In genomic region chr2:54672587-54673456, GRCh38 we compare ENCODE assay signal across 9 cellular contexts. TPM values are rescaled to one million over a fixed set of nuclear protein-coding genes. Genes with fewer than 3 reads are reported as not detected.
A peak's percentile ranks its signal among the peaks of the same experiment; 100 is the strongest.
DNase-seq lines count a peak whose midpoint lies in the region; ATAC-seq and TF ChIP-seq lines count a peak whose summit lies in the region.
"Had no signal": no experiment of that assay in that cellular context is flagged by ENCODE, and none has a peak within 500 bp of the region (broad histone marks: within the 10 kb centered on the region; RNA-seq: fewer than 3 reads in every experiment).

No MANE protein-coding gene starts in this region.

- TF ChIP-seq EP300 in gastroesophageal sphincter (IDR thresholded peaks at IDR 0.05), result no peak

- no peaks in the 10 kb centered on the region for H4K20me1 ChIP-seq in neural progenitor cell (ENCODE audit: low read depth)

- no TSS peak for BruUV-seq in Caco-2 (replicated peaks; lab: Mats Ljungman, UMichigan)

- H3K4me1 ChIP-seq in Caco-2 (peaks cover 41% of the 10 kb centered on the region), gastroesophageal sphincter (peaks cover 16 to 79% (median 31%) of the 10 kb centered on the region in 3 donors), neural progenitor cell (no peaks in the 10 kb centered on the region)

- ATAC-seq in GM21619 (IDR thresholded peaks at IDR 0.05; ENCODE audit: unreplicated experiment), result peak; percentile 60
- no peak for ATAC-seq in gastroesophageal sphincter
- ATAC-seq in stimulated activated effector memory CD8-positive, alpha-beta T cell treated with anti-CD3 and anti-CD28 coated beads, Interleukin-12 subunit alpha, Interleukin-12 subunit beta, amount 100 ng/mL, for 72 hours, result no peak

- no peak overlapping the region for H3K4me3 ChIP-seq in Caco-2 (ENCODE audit: low read depth, low read length)
- peak overlapping the region in 1 of 2 donors; percentile 14 for H3K4me3 ChIP-seq in gastroesophageal sphincter
- no peak overlapping the region for H3K4me3 ChIP-seq in neural progenitor cell

- POLR2A ChIA-PET in Caco-2 (lab: Charles Lee), result interaction anchor here (1.4 kb wide), 1 partner anchor 19 kb away, joined by 6 read pairs; no protein-coding TSS in a partner anchor

- H3K36me3 Mint-ChIP-seq in Caco-2 (ENCODE audit: insufficient read depth, unreplicated experiment) (peaks cover 95% of the 10 kb centered on the region), neural progenitor cell (peaks cover 13% of the 10 kb centered on the region)
- peaks cover 30% of the 10 kb centered on the region for H3K36me3 Mint-ChIP-seq in stimulated activated effector memory CD8-positive, alpha-beta T cell treated with anti-CD3 and anti-CD28 coated beads, Interleukin-12 subunit alpha, Interleukin-12 subunit beta, amount 100 ng/mL, for 72 hours

- no peaks in the 10 kb centered on the region for H3K27me3 ChIP-seq in Caco-2 (replicated peaks; ENCODE audit: control insufficient read depth, insufficient read depth, low read length)
- no peaks in the 10 kb centered on the region for H3K27me3 ChIP-seq in gastroesophageal sphincter
- no peaks in the 10 kb centered on the region for H3K27me3 ChIP-seq in neural progenitor cell

- intact Hi-C loops in Caco-2 (cut with micrococcal nuclease; ENCODE audit: unreplicated experiment), result no loop called here
- intact Hi-C loops in posterior cingulate gyrus (cut with DNase I), result no loop called here

- no peak overlapping the region for H3K4me2 ChIP-seq in neural progenitor cell

- no peaks in the 10 kb centered on the region for H3K9me3 ChIP-seq in Caco-2
- H3K9me3 ChIP-seq in gastroesophageal sphincter, result no peaks in the 10 kb centered on the region
- no peaks in the 10 kb centered on the region for H3K9me3 ChIP-seq in neural progenitor cell (ENCODE audit: low read depth)

- H3F3A ChIP-seq in neural progenitor cell (ENCODE audit: low read depth), result no peaks in the 10 kb centered on the region

- H3K27me3 Mint-ChIP-seq in Caco-2 (ENCODE audit: insufficient read depth, unreplicated experiment), result no peaks in the 10 kb centered on the region
- H3K27me3 Mint-ChIP-seq in neural progenitor cell (ENCODE audit: insufficient read depth, low read depth), result no peaks in the 10 kb centered on the region
- H3K27me3 Mint-ChIP-seq: activated naive CD4-positive, alpha-beta T cell treated with anti-CD3 and anti-CD28 coated beads, Interleukin-2, amount 50 U/mL, for 24 hours had no signal

- H3K27ac Mint-ChIP-seq in Caco-2 (ENCODE audit: unreplicated experiment) (peak overlapping the region; percentile 47), neural progenitor cell (no peak overlapping the region)
- H3K27ac Mint-ChIP-seq in stimulated activated effector memory CD8-positive, alpha-beta T cell treated with anti-CD3 and anti-CD28 coated beads, Interleukin-12 subunit alpha, Interleukin-12 subunit beta, amount 100 ng/mL, for 72 hours, result no peak overlapping the region
- H3K27ac Mint-ChIP-seq: activated naive CD4-positive, alpha-beta T cell treated with anti-CD3 and anti-CD28 coated beads, Interleukin-2, amount 50 U/mL, for 24 hours had no signal

- no peak overlapping the region for H2AFZ ChIP-seq in neural progenitor cell (replicated peaks)

- H3K79me2 ChIP-seq in neural progenitor cell (ENCODE audit: low read depth), result no peaks in the 10 kb centered on the region

- peak overlapping the region; percentile 40 for H3K4me3 Mint-ChIP-seq in Caco-2 (ENCODE audit: unreplicated experiment)
- H3K4me3 Mint-ChIP-seq in stimulated activated effector memory CD8-positive, alpha-beta T cell treated with anti-CD3 and anti-CD28 coated beads, Interleukin-12 subunit alpha, Interleukin-12 subunit beta, amount 100 ng/mL, for 72 hours, result peak overlapping the region; percentile 36
- no peak overlapping the region for H3K4me3 Mint-ChIP-seq in neural progenitor cell
- H3K4me3 Mint-ChIP-seq: activated naive CD4-positive, alpha-beta T cell treated with anti-CD3 and anti-CD28 coated beads, Interleukin-2, amount 50 U/mL, for 24 hours had no signal

- no peak overlapping the region for H3K9ac ChIP-seq in neural progenitor cell

- DNase-seq in Caco-2 (no peak), NOMO-1 treated with DMSO at 0.1 percent for 48 hours (lab: John Stamatoyannopoulos, UW; ENCODE audit: unreplicated experiment) (peak; percentile 80), neural progenitor cell (ENCODE audit: low spot score) (no peak), NCI-H1105 (lab: John Stamatoyannopoulos, UW) (no peak), posterior cingulate gyrus (no peak)
- no peak for DNase-seq in stimulated activated effector memory CD8-positive, alpha-beta T cell treated with anti-CD3 and anti-CD28 coated beads, Interleukin-12 subunit alpha, Interleukin-12 subunit beta, amount 100 ng/mL, for 72 hours (ENCODE audit: low spot score in 2 of 2)

- TF ChIP-seq POLR2A in gastroesophageal sphincter (IDR thresholded peaks at IDR 0.05), result no peak

- H3K4me1 Mint-ChIP-seq in Caco-2 (ENCODE audit: low read depth, unreplicated experiment) (peaks cover 32% of the 10 kb centered on the region), neural progenitor cell (no peaks in the 10 kb centered on the region)
- peaks cover 19% of the 10 kb centered on the region for H3K4me1 Mint-ChIP-seq in stimulated activated effector memory CD8-positive, alpha-beta T cell treated with anti-CD3 and anti-CD28 coated beads, Interleukin-12 subunit alpha, Interleukin-12 subunit beta, amount 100 ng/mL, for 72 hours

- TF ChIP-seq CTCF in Caco-2 (IDR thresholded peaks at IDR 0.05; ENCODE audit: insufficient read depth in 1 of 2, low read depth in 1 of 2, low read length in 1 of 2, severe bottlenecking in 1 of 2, unreplicated experiment in 1 of 2), result no peak
- TF ChIP-seq CTCF in gastroesophageal sphincter (IDR thresholded peaks at IDR 0.05), result no peak
- TF ChIP-seq CTCF in neural progenitor cell (IDR thresholded peaks at IDR 0.05), result no peak

- 17 to 53% methylated on average over 2 to 10 of the region's 12 CpGs for WGBS in gastroesophageal sphincter (ENCODE audit: low coverage in 1 of 2), 2 donors

- H3K9me3 Mint-ChIP-seq in Caco-2 (ENCODE audit: unreplicated experiment) (no peaks in the 10 kb centered on the region), neural progenitor cell (no peaks in the 10 kb centered on the region)
- no peaks in the 10 kb centered on the region for H3K9me3 Mint-ChIP-seq in stimulated activated effector memory CD8-positive, alpha-beta T cell treated with anti-CD3 and anti-CD28 coated beads, Interleukin-12 subunit alpha, Interleukin-12 subunit beta, amount 100 ng/mL, for 72 hours
- H3K9me3 Mint-ChIP-seq: activated naive CD4-positive, alpha-beta T cell treated with anti-CD3 and anti-CD28 coated beads, Interleukin-2, amount 50 U/mL, for 24 hours had no signal

- H3K27ac ChIP-seq in gastroesophageal sphincter, result peak overlapping the region; percentile 83 to 87 (median 84)
- no peak overlapping the region for H3K27ac ChIP-seq in neural progenitor cell

- H3K36me3 ChIP-seq in Caco-2 (ENCODE audit: control insufficient read depth, insufficient read depth, low read length), result peaks cover 9% of the 10 kb centered on the region; the same call in 1 of the 2 replicates
- peaks cover 0 to 20% of the 10 kb centered on the region in 2 donors for H3K36me3 ChIP-seq in gastroesophageal sphincter
- no peaks in the 10 kb centered on the region for H3K36me3 ChIP-seq in neural progenitor cell

- CTCF ChIA-PET in Caco-2 (lab: Charles Lee), result interaction anchor here (0.5 to 1.6 kb wide), 4 partner anchors 19 to 846 kb away, joined by 3 to 7 read pairs (median 4); partner anchors contain the start of gene RTN4

RNA-seq across cellular contexts. Expression of gene EML6, which starts 50.6 kb away (rescaled TPM):
- 5.2 and 9.7 TPM in 2 replicates for total RNA-seq in Caco-2 (2022)
- 1 to 10 TPM in 2 of 4 donors, under 1 TPM in 2; 0.62 to 1.5 (median 1.1) TPM for total RNA-seq in gastroesophageal sphincter
- 0.39 and 1.6 TPM in 2 replicates for total RNA-seq in neural progenitor cell (ENCODE audit: low replicate concordance)
